8 cellular contexts compared by ENCODE assay signal in the genomic region with DNA sequence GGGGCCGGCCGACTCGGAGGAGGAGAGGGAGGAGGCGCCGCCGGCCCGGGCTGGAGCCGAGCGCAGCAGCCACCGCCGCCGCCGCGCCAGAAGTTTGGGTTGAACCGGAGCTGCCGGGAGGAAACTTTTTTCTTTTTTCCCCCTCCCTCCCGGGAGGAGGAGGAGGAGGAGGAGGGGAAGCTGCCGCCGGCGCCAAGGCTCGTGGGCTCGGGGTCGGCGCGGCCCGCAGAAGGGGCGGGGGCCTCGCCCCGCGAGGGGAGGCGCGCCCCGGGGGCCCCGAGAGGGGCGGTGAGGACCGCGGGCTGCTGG. TPM values are rescaled to one million over a fixed set of nuclear protein-coding genes. Genes with fewer than 3 reads are reported as not detected.
DNase-seq lines count a peak whose midpoint lies in the region; ATAC-seq and TF ChIP-seq lines count a peak whose summit lies in the region.

No MANE protein-coding gene starts in this region.

- H3K9ac ChIP-seq in mammary epithelial cell (ENCODE audit: insufficient read depth, low read length), result peak overlapping the region; percentile 19

- H3K4me1 ChIP-seq in mammary epithelial cell (ENCODE audit: insufficient read depth, low read length), result peaks cover 35% of the 10 kb centered on the region
- H3K4me1 ChIP-seq in transverse colon, result peaks cover 15 to 40% (median 32%) of the 10 kb centered on the region in 4 donors

- WGBS in mammary epithelial cell (ENCODE audit: low coverage, missing lambda C conversion rate), result no CpG with 5 or more reads among the region's 37 CpGs
- WGBS in transverse colon (ENCODE audit: low coverage in 1 of 2), 2 donors, result 0% methylated on average over 7 of the region's 37 CpGs; no CpG with 5 or more reads in 1 of the 2 donors

- peaks cover 2% of the 10 kb centered on the region for H3K36me3 ChIP-seq in mammary epithelial cell (ENCODE audit: insufficient read depth, low read length)
- H3K36me3 ChIP-seq in transverse colon, result no peaks in the 10 kb centered on the region

- no peaks in the 10 kb centered on the region for H3K27me3 ChIP-seq in mammary epithelial cell (ENCODE audit: insufficient read depth, low read length)
- no peaks in the 10 kb centered on the region for H3K27me3 ChIP-seq in transverse colon

- intact Hi-C loops in mammary epithelial cell (cut with micrococcal nuclease) (loop anchor here (2.0 kb wide), 1 partner anchor 383 kb away; no protein-coding TSS in a partner anchor), transverse colon (cut with DNase I; ENCODE audit: low total_unique reads) (loop anchor here (10.0 kb wide), 1 partner anchor 99 kb away; no protein-coding TSS in a partner anchor)

- peak overlapping the region; percentile 46 for H3K4me3 Mint-ChIP-seq in activated T-cell treated with anti-CD3 and anti-CD28 coated beads, Interleukin-2, amount 50 U/mL, for 4 hours
- H3K4me3 Mint-ChIP-seq in memory B cell, result peak overlapping the region; percentile 61

- no peaks in the 10 kb centered on the region for H4K20me1 ChIP-seq in mammary epithelial cell (ENCODE audit: insufficient read depth, low read length)

- no peak for TF ChIP-seq EP300 in transverse colon (IDR thresholded peaks at IDR 0.05; ENCODE audit: low read depth)

- TF ChIP-seq POLR2A in transverse colon (IDR thresholded peaks at IDR 0.05), result peak; percentile 3

- CTCF ChIA-PET in mammary epithelial cell (lab: Charles Lee; ENCODE audit: low non-redundant PET), result no interaction called here

- peaks cover 69% of the 10 kb centered on the region for H3K79me2 ChIP-seq in mammary epithelial cell (ENCODE audit: insufficient read depth, low read length)

- H3K4me3 ChIP-seq in mammary epithelial cell (replicated peaks in 1 of 3; ENCODE audit: insufficient read depth in 1 of 3, low read depth in 2 of 3, low read length in 3 of 3) (peak overlapping the region; percentile 39 to 90 (median 87)), transverse colon (peak overlapping the region; percentile 55 to 91 (median 73))

- no peaks in the 10 kb centered on the region for H3K36me3 Mint-ChIP-seq in activated T-cell treated with anti-CD3 and anti-CD28 coated beads, Interleukin-2, amount 50 U/mL, for 4 hours (ENCODE audit: insufficient read depth)
- H3K36me3 Mint-ChIP-seq in memory B cell, result no peaks in the 10 kb centered on the region

- in situ Hi-C loops in mammary epithelial cell (cut with MboI; ENCODE audit: low sequenced_read_pairs in 2 of 2) (loop anchor here in 1 of 2 donors (10.0 kb wide), 2 partner anchors 99 to 309 kb away; no protein-coding TSS in a partner anchor), transverse colon (cut with MboI; ENCODE audit: low pct_ligation_motif_present in 1 of 4, low pct_unique_long_range_greater_than_20kb in 1 of 4, low sequenced_read_pairs in 3 of 4) (loop anchor here (10.0 to 25.0 kb wide), 4 partner anchors 106 to 309 kb away; no protein-coding TSS in a partner anchor)

- H3K27me3 Mint-ChIP-seq in activated T-cell treated with anti-CD3 and anti-CD28 coated beads, Interleukin-2, amount 50 U/mL, for 4 hours (ENCODE audit: low read depth), result peaks cover 33% of the 10 kb centered on the region
- H3K27me3 Mint-ChIP-seq in memory B cell, result peaks cover 28% of the 10 kb centered on the region

- DNase-seq in activated T-cell treated with anti-CD3 and anti-CD28 coated beads, Interleukin-2, amount 50 U/mL, for 4 hours, result no peak
- DNase-seq in activated T-cell treated with anti-CD3 and anti-CD28 coated beads, Interleukin-2, amount 50 U/mL, for 48 hours, result no peak
- DNase-seq in mammary epithelial cell (no peak), memory B cell (ENCODE audit: low spot score in 2 of 2) (peak in 1 of 2 donors; percentile 15), transverse colon (no peak), SIG-M5 treated with dmso at 0.1 percent for 504 hours (lab: John Stamatoyannopoulos, UW; ENCODE audit: unreplicated experiment) (no peak), DMS153 (lab: John Stamatoyannopoulos, UW) (no peak)

- dilution Hi-C loops in mammary epithelial cell (cut with HindIII; ENCODE audit: low sequenced_read_pairs), result no loop called here

- H3K9me3 ChIP-seq in mammary epithelial cell (replicated peaks; ENCODE audit: insufficient read depth, low read length) (no peaks in the 10 kb centered on the region), transverse colon (no peaks in the 10 kb centered on the region)

- H3K27ac ChIP-seq in mammary epithelial cell (ENCODE audit: insufficient read depth, low read depth, low read length), result peak overlapping the region; percentile 24
- H3K27ac ChIP-seq in transverse colon, result peak overlapping the region; percentile 94 to 98 (median 96)

- no peaks in the 10 kb centered on the region for H3K9me3 Mint-ChIP-seq in activated T-cell treated with anti-CD3 and anti-CD28 coated beads, Interleukin-2, amount 50 U/mL, for 4 hours
- no peaks in the 10 kb centered on the region for H3K9me3 Mint-ChIP-seq in memory B cell

- H3K4me1 Mint-ChIP-seq in activated T-cell treated with anti-CD3 and anti-CD28 coated beads, Interleukin-2, amount 50 U/mL, for 4 hours (ENCODE audit: low read depth), result peaks cover 40% of the 10 kb centered on the region
- peaks cover 22% of the 10 kb centered on the region for H3K4me1 Mint-ChIP-seq in memory B cell

- H3K4me2 ChIP-seq in mammary epithelial cell (ENCODE audit: insufficient read depth, low read depth, low read length), result no peak overlapping the region

- TF ChIP-seq CTCF in mammary epithelial cell (conservative IDR thresholded peaks at IDR 0.05 in 1 of 2, IDR thresholded peaks at IDR 0.05 in 1 of 2; ENCODE audit: extremely low read depth in 1 of 2, insufficient read depth in 1 of 2, low read depth in 1 of 2, low read length in 2 of 2) (no peak), transverse colon (IDR thresholded peaks at IDR 0.05) (no peak)

- H2AFZ ChIP-seq in mammary epithelial cell (ENCODE audit: low read depth, low read length), result peak overlapping the region; percentile 19

- ATAC-seq in activated T-cell treated with anti-CD3 and anti-CD28 coated beads, Interleukin-2, amount 50 U/mL, for 4 hours, result no peak
- ATAC-seq in memory B cell (ENCODE audit: low read depth) (no peak), HG02798 (IDR thresholded peaks at IDR 0.05; ENCODE audit: poor library complexity, unreplicated experiment) (no peak)

- no peak overlapping the region for H3K27ac Mint-ChIP-seq in memory B cell

- BruUV-seq in mammary epithelial cell (replicated peaks; lab: Mats Ljungman, UMichigan), result no TSS peak

RNA-seq across cellular contexts. Expression of a gene that starts 0.3 kb away (rescaled TPM):
- 10 to 100 TPM; 17.9 to 23.8 (median 22.9) TPM for total RNA-seq in activated T-cell treated with anti-CD3 and anti-CD28 coated beads, Interleukin-2, amount 50 U/mL, for 4 hours
- total RNA-seq in mammary epithelial cell (100 to 1,000 TPM; 237 to 387 TPM), transverse colon (100 to 1,000 TPM in 1 of 4 donors, 10 to 100 TPM in 3; 73.7 to 134 (median 80.7) TPM)
- 103 TPM for polyA plus RNA-seq in mammary epithelial cell
- polyA minus RNA-seq in mammary epithelial cell, result 304 TPM
